Comparison of ENCODE assay signal across 2 cellular contexts in the genomic region with DNA sequence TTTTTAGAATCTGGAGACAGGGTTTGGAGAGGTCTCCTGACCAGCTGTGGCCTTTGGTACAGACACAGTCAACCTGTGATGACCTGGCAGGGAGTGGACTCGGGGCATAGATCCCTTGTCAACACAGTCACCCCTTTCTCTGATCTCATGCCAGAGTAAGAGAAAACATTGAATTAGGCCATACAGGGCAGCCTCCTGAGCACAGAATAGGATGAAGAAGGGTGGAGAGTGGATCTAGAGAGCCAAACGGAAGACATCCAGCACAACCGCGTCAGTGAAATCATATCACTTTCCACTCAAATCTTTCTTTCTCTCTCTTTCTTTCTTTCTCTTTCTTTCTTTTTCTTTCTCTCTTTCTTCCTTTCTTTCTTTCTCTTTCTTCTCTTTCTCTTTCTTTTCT.
TF ChIP-seq lines count a peak whose summit lies in the region.

No MANE protein-coding gene starts in this region.

TF ChIP-seq in K562, 482 proteins besides CTCF, POLR2A, EP300 and RAD21 (continued from another document):
- TF ChIP-seq, protein P1, sequence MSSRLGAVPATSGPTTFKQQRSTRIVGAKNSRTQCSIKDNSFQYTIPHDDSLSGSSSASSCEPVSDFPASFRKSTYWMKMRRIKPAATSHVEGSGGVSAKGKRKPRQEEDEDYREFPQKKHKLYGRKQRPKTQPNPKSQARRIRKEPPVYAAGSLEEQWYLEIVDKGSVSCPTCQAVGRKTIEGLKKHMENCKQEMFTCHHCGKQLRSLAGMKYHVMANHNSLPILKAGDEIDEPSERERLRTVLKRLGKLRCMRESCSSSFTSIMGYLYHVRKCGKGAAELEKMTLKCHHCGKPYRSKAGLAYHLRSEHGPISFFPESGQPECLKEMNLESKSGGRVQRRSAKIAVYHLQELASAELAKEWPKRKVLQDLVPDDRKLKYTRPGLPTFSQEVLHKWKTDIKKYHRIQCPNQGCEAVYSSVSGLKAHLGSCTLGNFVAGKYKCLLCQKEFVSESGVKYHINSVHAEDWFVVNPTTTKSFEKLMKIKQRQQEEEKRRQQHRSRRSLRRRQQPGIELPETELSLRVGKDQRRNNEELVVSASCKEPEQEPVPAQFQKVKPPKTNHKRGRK (tag; IDR thresholded peaks at IDR 0.05) = 0 out of 2 replicates have a peak, but pooled peaks have one; percentile 36
- TF ChIP-seq, protein P2, sequence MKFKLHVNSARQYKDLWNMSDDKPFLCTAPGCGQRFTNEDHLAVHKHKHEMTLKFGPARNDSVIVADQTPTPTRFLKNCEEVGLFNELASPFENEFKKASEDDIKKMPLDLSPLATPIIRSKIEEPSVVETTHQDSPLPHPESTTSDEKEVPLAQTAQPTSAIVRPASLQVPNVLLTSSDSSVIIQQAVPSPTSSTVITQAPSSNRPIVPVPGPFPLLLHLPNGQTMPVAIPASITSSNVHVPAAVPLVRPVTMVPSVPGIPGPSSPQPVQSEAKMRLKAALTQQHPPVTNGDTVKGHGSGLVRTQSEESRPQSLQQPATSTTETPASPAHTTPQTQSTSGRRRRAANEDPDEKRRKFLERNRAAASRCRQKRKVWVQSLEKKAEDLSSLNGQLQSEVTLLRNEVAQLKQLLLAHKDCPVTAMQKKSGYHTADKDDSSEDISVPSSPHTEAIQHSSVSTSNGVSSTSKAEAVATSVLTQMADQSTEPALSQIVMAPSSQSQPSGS (CRISPR knock-in tag; IDR thresholded peaks at IDR 0.05) = no peak

TF ChIP-seq in liver, 16 proteins besides CTCF, POLR2A, EP300 and RAD21 (continued from another document):
- TF ChIP-seq, protein P3, sequence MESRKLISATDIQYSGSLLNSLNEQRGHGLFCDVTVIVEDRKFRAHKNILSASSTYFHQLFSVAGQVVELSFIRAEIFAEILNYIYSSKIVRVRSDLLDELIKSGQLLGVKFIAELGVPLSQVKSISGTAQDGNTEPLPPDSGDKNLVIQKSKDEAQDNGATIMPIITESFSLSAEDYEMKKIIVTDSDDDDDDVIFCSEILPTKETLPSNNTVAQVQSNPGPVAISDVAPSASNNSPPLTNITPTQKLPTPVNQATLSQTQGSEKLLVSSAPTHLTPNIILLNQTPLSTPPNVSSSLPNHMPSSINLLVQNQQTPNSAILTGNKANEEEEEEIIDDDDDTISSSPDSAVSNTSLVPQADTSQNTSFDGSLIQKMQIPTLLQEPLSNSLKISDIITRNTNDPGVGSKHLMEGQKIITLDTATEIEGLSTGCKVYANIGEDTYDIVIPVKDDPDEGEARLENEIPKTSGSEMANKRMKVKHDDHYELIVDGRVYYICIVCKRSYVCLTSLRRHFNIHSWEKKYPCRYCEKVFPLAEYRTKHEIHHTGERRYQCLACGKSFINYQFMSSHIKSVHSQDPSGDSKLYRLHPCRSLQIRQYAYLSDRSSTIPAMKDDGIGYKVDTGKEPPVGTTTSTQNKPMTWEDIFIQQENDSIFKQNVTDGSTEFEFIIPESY (IDR thresholded peaks at IDR 0.05) = peak; percentile 91
- TF ChIP-seq FOXA2 (IDR thresholded peaks at IDR 0.05) (peak; percentile 95), RXRA (IDR thresholded peaks at IDR 0.05) (peak; percentile 99), JUND (IDR thresholded peaks at IDR 0.05) (peak; percentile 84 to 95), HNF4G (IDR thresholded peaks at IDR 0.05) (peak; percentile 98)
- TF ChIP-seq, protein P4, sequence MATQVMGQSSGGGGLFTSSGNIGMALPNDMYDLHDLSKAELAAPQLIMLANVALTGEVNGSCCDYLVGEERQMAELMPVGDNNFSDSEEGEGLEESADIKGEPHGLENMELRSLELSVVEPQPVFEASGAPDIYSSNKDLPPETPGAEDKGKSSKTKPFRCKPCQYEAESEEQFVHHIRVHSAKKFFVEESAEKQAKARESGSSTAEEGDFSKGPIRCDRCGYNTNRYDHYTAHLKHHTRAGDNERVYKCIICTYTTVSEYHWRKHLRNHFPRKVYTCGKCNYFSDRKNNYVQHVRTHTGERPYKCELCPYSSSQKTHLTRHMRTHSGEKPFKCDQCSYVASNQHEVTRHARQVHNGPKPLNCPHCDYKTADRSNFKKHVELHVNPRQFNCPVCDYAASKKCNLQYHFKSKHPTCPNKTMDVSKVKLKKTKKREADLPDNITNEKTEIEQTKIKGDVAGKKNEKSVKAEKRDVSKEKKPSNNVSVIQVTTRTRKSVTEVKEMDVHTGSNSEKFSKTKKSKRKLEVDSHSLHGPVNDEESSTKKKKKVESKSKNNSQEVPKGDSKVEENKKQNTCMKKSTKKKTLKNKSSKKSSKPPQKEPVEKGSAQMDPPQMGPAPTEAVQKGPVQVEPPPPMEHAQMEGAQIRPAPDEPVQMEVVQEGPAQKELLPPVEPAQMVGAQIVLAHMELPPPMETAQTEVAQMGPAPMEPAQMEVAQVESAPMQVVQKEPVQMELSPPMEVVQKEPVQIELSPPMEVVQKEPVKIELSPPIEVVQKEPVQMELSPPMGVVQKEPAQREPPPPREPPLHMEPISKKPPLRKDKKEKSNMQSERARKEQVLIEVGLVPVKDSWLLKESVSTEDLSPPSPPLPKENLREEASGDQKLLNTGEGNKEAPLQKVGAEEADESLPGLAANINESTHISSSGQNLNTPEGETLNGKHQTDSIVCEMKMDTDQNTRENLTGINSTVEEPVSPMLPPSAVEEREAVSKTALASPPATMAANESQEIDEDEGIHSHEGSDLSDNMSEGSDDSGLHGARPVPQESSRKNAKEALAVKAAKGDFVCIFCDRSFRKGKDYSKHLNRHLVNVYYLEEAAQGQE (IDR thresholded peaks at IDR 0.05) = peak; percentile 70
- TF ChIP-seq, protein P5, sequence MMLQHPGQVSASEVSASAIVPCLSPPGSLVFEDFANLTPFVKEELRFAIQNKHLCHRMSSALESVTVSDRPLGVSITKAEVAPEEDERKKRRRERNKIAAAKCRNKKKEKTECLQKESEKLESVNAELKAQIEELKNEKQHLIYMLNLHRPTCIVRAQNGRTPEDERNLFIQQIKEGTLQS (IDR thresholded peaks at IDR 0.05) = no peak
